Comparison of ENCODE assay signal across 15 cellular contexts in genomic region chr1:183287191-183287675, GRCh38.
DNase-seq lines count a peak whose midpoint lies in the region; ATAC-seq and TF ChIP-seq lines count a peak whose summit lies in the region.
"Had no signal": no experiment of that assay in that cellular context is flagged by ENCODE, and none has a peak within 500 bp of the region (broad histone marks: within the 10 kb centered on the region; RNA-seq: fewer than 3 reads in every experiment).

No MANE protein-coding gene starts in this region.

- H3K4me2 ChIP-seq in MM.1S (ENCODE audit: low read depth, low read length), result no peak overlapping the region

- intact Hi-C loops in right cardiac atrium (cut with DNase I), result loop anchor here in 2 of 4 donors (2.0 to 10.0 kb wide), 3 partner anchors 24 to 128 kb away; partner anchors contain the start of gene NMNAT2 (in 2 of the 2)

- DNase-seq in cerebellar cortex (ENCODE audit: low spot score) (peak; percentile 94), right cardiac atrium (peak; percentile 81 to 92 (median 90)), progenitor cell of endocrine pancreas (ENCODE audit: low spot score, unreplicated experiment) (no peak), MM.1S (no peak), SJCRH30 (no peak), NCI-H128 (lab: John Stamatoyannopoulos, UW; ENCODE audit: unreplicated experiment) (no peak)
- DNase-seq: activated CD4-positive, alpha-beta T cell treated with anti-CD3 and anti-CD28 coated beads, Interleukin-2, amount 10 ng/mL, durations not matched to agents 24 days and 14 days; activated naive CD4-positive, alpha-beta T cell; NCI-H1694; stimulated activated CD4-positive, alpha-beta T cell treated with anti-CD3 and anti-CD28 coated beads, Interleukin-4, amount 100 ng/mL, for 24 hours; stomach; T-helper 1 cell had no signal

- no peaks in the 10 kb centered on the region for H3K36me3 Mint-ChIP-seq in progenitor cell of endocrine pancreas (ENCODE audit: insufficient read depth)

- H3K79me2 ChIP-seq in MM.1S (ENCODE audit: low read length), result no peaks in the 10 kb centered on the region

- no peak overlapping the region for H3K9ac ChIP-seq in MM.1S (ENCODE audit: low read length)

- H3K27ac ChIP-seq in HEK293 (ENCODE audit: extremely low read depth, low read depth, low read length), result no peak overlapping the region
- peak overlapping the region; percentile 95 for H3K27ac ChIP-seq in right cardiac atrium (ENCODE audit: low read length)
- no peak overlapping the region for H3K27ac ChIP-seq in MM.1S (ENCODE audit: low read length)
- no peak overlapping the region for H3K27ac ChIP-seq in SJCRH30

- CTCF ChIA-PET in HEK293 (lab: Yijun Ruan, JAX), result interaction anchor here (0.5 kb wide), 1 partner anchor 33 kb away, joined by 6 read pairs; no protein-coding TSS in a partner anchor

- POLR2A ChIA-PET in HEK293 (lab: Yijun Ruan, JAX), result interaction anchor here (0.6 kb wide), 1 partner anchor 294 kb away, joined by 9 read pairs; no protein-coding TSS in a partner anchor

- no peaks in the 10 kb centered on the region for H3K36me3 ChIP-seq in HEK293 (ENCODE audit: control insufficient read depth in 2 of 2, insufficient read depth in 1 of 2, low read length in 2 of 2)
- H3K36me3 ChIP-seq in MM.1S (replicated peaks; ENCODE audit: insufficient read depth, low read length), result no peaks in the 10 kb centered on the region
- H3K36me3 ChIP-seq in SJCRH30, result no peaks in the 10 kb centered on the region
- H3K36me3 ChIP-seq: stomach had no signal

- peaks cover 8% of the 10 kb centered on the region for H3K4me1 Mint-ChIP-seq in progenitor cell of endocrine pancreas (ENCODE audit: low read depth)
- H3K4me1 Mint-ChIP-seq: activated CD4-positive, alpha-beta T cell treated with anti-CD3 and anti-CD28 coated beads, Interleukin-2, amount 10 ng/mL, durations not matched to agents 24 days and 14 days had no signal

- H3K9me3 ChIP-seq in HEK293 (ENCODE audit: control insufficient read depth, insufficient read depth, low read depth, low read length) (no peaks in the 10 kb centered on the region), right cardiac atrium (ENCODE audit: control insufficient read depth, low read length) (no peaks in the 10 kb centered on the region), MM.1S (replicated peaks; ENCODE audit: insufficient read depth, low read length) (no peaks in the 10 kb centered on the region), SJCRH30 (replicated peaks) (no peaks in the 10 kb centered on the region)
- H3K9me3 ChIP-seq: stomach had no signal

- H3K4me1 ChIP-seq in HEK293 (ENCODE audit: control insufficient read depth, insufficient read depth, low read length), result no peaks in the 10 kb centered on the region
- peaks cover 18% of the 10 kb centered on the region for H3K4me1 ChIP-seq in right cardiac atrium (ENCODE audit: control insufficient read depth, insufficient read depth, low read length)
- no peaks in the 10 kb centered on the region for H3K4me1 ChIP-seq in MM.1S (ENCODE audit: low read length)
- H3K4me1 ChIP-seq in SJCRH30, result no peaks in the 10 kb centered on the region; the same call in 1 of the 2 replicates

- no peak overlapping the region for H3K4me3 Mint-ChIP-seq in progenitor cell of endocrine pancreas (ENCODE audit: low read depth)
- H3K4me3 Mint-ChIP-seq: activated CD4-positive, alpha-beta T cell treated with anti-CD3 and anti-CD28 coated beads, Interleukin-2, amount 10 ng/mL, durations not matched to agents 24 days and 14 days; neural crest cell had no signal

- H3K4me3 ChIP-seq in HEK293 (ENCODE audit: low read depth, low read length) (no peak overlapping the region), right cardiac atrium (ENCODE audit: low read length) (no peak overlapping the region), MM.1S (ENCODE audit: low read length) (no peak overlapping the region), SJCRH30 (no peak overlapping the region)
- H3K4me3 ChIP-seq: stomach had no signal

- TF ChIP-seq CTCF in HEK293 (tag by site-specific recombination; IDR thresholded peaks at IDR 0.05), result no peak
- TF ChIP-seq CTCF in progenitor cell of endocrine pancreas (IDR thresholded peaks at IDR 0.05; ENCODE audit: unreplicated experiment), result no peak
- TF ChIP-seq CTCF in MM.1S (IDR thresholded peaks at IDR 0.05; ENCODE audit: low read length), result no peak

- no peaks in the 10 kb centered on the region for H3F3A ChIP-seq in MM.1S (ENCODE audit: insufficient read depth, low read length)

- no peak overlapping the region for H2AFZ ChIP-seq in MM.1S (ENCODE audit: low read length)

- H3K27me3 Mint-ChIP-seq in progenitor cell of endocrine pancreas, result peaks cover 6% of the 10 kb centered on the region

- ATAC-seq in right cardiac atrium, result peak; percentile 91 to 94
- ATAC-seq in HG02759 (IDR thresholded peaks at IDR 0.05; ENCODE audit: unreplicated experiment), result no peak

- 20% methylated on average over 5 of the region's 5 CpGs for WGBS in right cardiac atrium

- H3K9me2 ChIP-seq in MM.1S (replicated peaks; ENCODE audit: insufficient read depth, low read length), result no peaks in the 10 kb centered on the region

- peak overlapping the region; percentile 56 for H3K27ac Mint-ChIP-seq in progenitor cell of endocrine pancreas
- H3K27ac Mint-ChIP-seq: activated CD4-positive, alpha-beta T cell treated with anti-CD3 and anti-CD28 coated beads, Interleukin-2, amount 10 ng/mL, durations not matched to agents 24 days and 14 days had no signal

- H3K27me3 ChIP-seq in right cardiac atrium (ENCODE audit: control insufficient read depth, insufficient read depth) (no peaks in the 10 kb centered on the region), MM.1S (replicated peaks; ENCODE audit: insufficient read depth, low read length) (no peaks in the 10 kb centered on the region), SJCRH30 (no peaks in the 10 kb centered on the region)
- H3K27me3 ChIP-seq: stomach had no signal

- H4K20me1 ChIP-seq in MM.1S (ENCODE audit: insufficient read depth, low read length), result no peaks in the 10 kb centered on the region

- H3K9me3 Mint-ChIP-seq in progenitor cell of endocrine pancreas (ENCODE audit: low read depth), result no peaks in the 10 kb centered on the region
- H3K9me3 Mint-ChIP-seq: activated CD4-positive, alpha-beta T cell treated with anti-CD3 and anti-CD28 coated beads, Interleukin-2, amount 10 ng/mL, durations not matched to agents 24 days and 14 days; neural crest cell had no signal

TF ChIP-seq in HEK293, 187 proteins besides CTCF, POLR2A, EP300 and RAD21:
- TF ChIP-seq KLF7 (tag by site-specific recombination; IDR thresholded peaks at IDR 0.05; ENCODE audit: borderline replicate concordance) (no peak), ZIC2 (tag by site-specific recombination; IDR thresholded peaks at IDR 0.05) (0 out of 2 replicates have a peak, but pooled peaks have one; percentile 10)

Comparison
In these comparisons a context has a peak if more than half of its experiments do, and no peak if none do; other contexts are left out.
1. DNase-seq: peak in cerebellar cortex (single experiment) and right cardiac atrium (3 of 3); none in progenitor cell of endocrine pancreas (single experiment), MM.1S (single experiment), SJCRH30 (0 of 2) and NCI-H128 (single experiment).